Comparison of ENCODE assay signal across 9 cellular contexts in genomic region chr7:49791089-49791741, GRCh38. TPM values are rescaled to one million over a fixed set of nuclear protein-coding genes. Genes with fewer than 3 reads are reported as not detected.
DNase-seq lines count a peak whose midpoint lies in the region; ATAC-seq and TF ChIP-seq lines count a peak whose summit lies in the region.
"Had no signal": no experiment of that assay in that cellular context is flagged by ENCODE, and none has a peak within 500 bp of the region (broad histone marks: within the 10 kb centered on the region; RNA-seq: fewer than 3 reads in every experiment).

No MANE protein-coding gene starts in this region.

- no peak for TF ChIP-seq CTCF in left lung (IDR thresholded peaks at IDR 0.05)

- H3K9me3 ChIP-seq in left lung: no peaks in the 10 kb centered on the region

- ATAC-seq in GM19351 (IDR thresholded peaks at IDR 0.05; ENCODE audit: unreplicated experiment) (peak; percentile 95), HG03378 (IDR thresholded peaks at IDR 0.05; ENCODE audit: unreplicated experiment) (peak; percentile 90), left lung (peak; percentile 41)

- no peaks in the 10 kb centered on the region for H3K27me3 ChIP-seq in left lung

- H3K4me1 ChIP-seq in left lung: no peaks in the 10 kb centered on the region

- intact Hi-C loops in left lung (cut with DNase I): no loop called here

- no peak overlapping the region for H3K27ac ChIP-seq in left lung

- DNase-seq in DMS53 (lab: John Stamatoyannopoulos, UW) (peak; percentile 72), SKM-1 (lab: John Stamatoyannopoulos, UW; ENCODE audit: unreplicated experiment) (peak; percentile 35), left lung (no peak), mucosa of gallbladder (ENCODE audit: low spot score) (no peak), A172 (ENCODE audit: low spot score) (no peak)
- DNase-seq in activated effector memory CD4-positive, alpha-beta T cell treated with anti-CD3 and anti-CD28 coated beads, Interleukin-2, amount 50 U/mL, for 16 hours: no peak

- H3K36me3 ChIP-seq in left lung: no peaks in the 10 kb centered on the region

- no peak overlapping the region for H3K4me3 ChIP-seq in left lung

RNA-seq across cellular contexts. Expression of gene VWC2, which starts 17.8 kb away (rescaled TPM):
- total RNA-seq in left lung (under 1 TPM; 0.06 to 0.10 TPM), mucosa of gallbladder (0.23 TPM)
- not detected in 2 replicates for total RNA-seq in A172 (2014; rRNA removed; shearing (Covaris generic))
- total RNA-seq: HT1080 had no signal

Comparison
In these comparisons a context has a peak if more than half of its experiments do, and no peak if none do; other contexts are left out.
1. DNase-seq: peak in DMS53 (single experiment) and SKM-1 (single experiment); none in left lung (0 of 2), mucosa of gallbladder (single experiment), activated effector memory CD4-positive, alpha-beta T cell treated with anti-CD3 and anti-CD28 coated beads, Interleukin-2, amount 50 U/mL, for 16 hours (single experiment) and A172 (single experiment).
2. ATAC-seq: peak in every context shown above with its lines; median percentile 95 in GM19351; 90 in HG03378; 41 in left lung.